In genomic region chr17:71941920-71942319, GRCh38 we compare ENCODE assay signal across 23 cellular contexts.
"Had no signal": no experiment of that assay in that cellular context is flagged by ENCODE, and none has a peak within 500 bp of the region (broad histone marks: within the 10 kb centered on the region; RNA-seq: fewer than 3 reads in every experiment).

No MANE protein-coding gene starts in this region.

- H3K4me1 ChIP-seq: adrenal gland, body of pancreas, esophagus squamous epithelium, gastroesophageal sphincter had no signal

- H3K27me3 ChIP-seq: adrenal gland, body of pancreas, dorsolateral prefrontal cortex, esophagus squamous epithelium, gastroesophageal sphincter had no signal

- H3K27ac ChIP-seq: adrenal gland, body of pancreas, esophagus squamous epithelium, gastroesophageal sphincter, WERI-Rb-1 had no signal

- H3K4me3 ChIP-seq: adrenal gland, body of pancreas, dorsolateral prefrontal cortex, esophagus squamous epithelium, gastroesophageal sphincter had no signal

- H3K9me3 ChIP-seq: adrenal gland, body of pancreas, esophagus squamous epithelium, gastroesophageal sphincter had no signal

- DNase-seq: activated B cell treated with CpG ODN at 0.5 μM for 24 hours; activated CD4-positive, alpha-beta T cell treated with anti-CD3 and anti-CD28 coated beads for 48 hours; activated CD4-positive, alpha-beta T cell treated with anti-CD3 and anti-CD28 coated beads, Interleukin-2, amount 50 U/mL, for 1 hour; activated CD4-positive, alpha-beta T cell treated with anti-CD3 and anti-CD28 coated beads, Interleukin-2, amount 50 U/mL, for 48 hours; activated CD8-positive, alpha-beta memory T cell treated with anti-CD3 and anti-CD28 coated beads for 24 hours; activated CD8-positive, alpha-beta T cell treated with anti-CD3 and anti-CD28 coated beads for 36 hours; activated effector memory CD4-positive, alpha-beta T cell treated with anti-CD3 and anti-CD28 coated beads, Interleukin-2, amount 50 U/mL, for 16 hours; activated naive CD4-positive, alpha-beta T cell treated with anti-CD3 and anti-CD28 coated beads for 36 hours; activated naive CD8-positive, alpha-beta T cell treated with anti-CD3 and anti-CD28 coated beads for 36 hours; activated naive CD8-positive, alpha-beta T cell treated with anti-CD3 and anti-CD28 coated beads, Interleukin-2, amount 50 U/mL, for 24 hours; activated T-cell treated with anti-CD3 and anti-CD28 coated beads, Interleukin-2, amount 50 U/mL, for 48 hours; body of pancreas; effector memory CD4-positive, alpha-beta T cell; erythroblast; esophagus squamous epithelium; foreskin melanocyte; T-cell; T-helper 9 cell; WERI-Rb-1 had no signal

- H3K36me3 ChIP-seq: adrenal gland, esophagus squamous epithelium, gastroesophageal sphincter, WERI-Rb-1 had no signal

- ATAC-seq: activated CD4-positive, CD25-positive, alpha-beta regulatory T cell treated with anti-CD3 and anti-CD28 coated beads, Interleukin-2, amount 50 U/mL, for 24 hours; activated CD8-positive, alpha-beta T cell treated with anti-CD3 and anti-CD28 coated beads for 36 hours; activated naive CD8-positive, alpha-beta T cell treated with anti-CD3 and anti-CD28 coated beads, Interleukin-2, amount 50 U/mL, for 24 hours; body of pancreas; gastroesophageal sphincter; T-cell had no signal
